31 cellular contexts compared by ENCODE assay signal in the genomic region with DNA sequence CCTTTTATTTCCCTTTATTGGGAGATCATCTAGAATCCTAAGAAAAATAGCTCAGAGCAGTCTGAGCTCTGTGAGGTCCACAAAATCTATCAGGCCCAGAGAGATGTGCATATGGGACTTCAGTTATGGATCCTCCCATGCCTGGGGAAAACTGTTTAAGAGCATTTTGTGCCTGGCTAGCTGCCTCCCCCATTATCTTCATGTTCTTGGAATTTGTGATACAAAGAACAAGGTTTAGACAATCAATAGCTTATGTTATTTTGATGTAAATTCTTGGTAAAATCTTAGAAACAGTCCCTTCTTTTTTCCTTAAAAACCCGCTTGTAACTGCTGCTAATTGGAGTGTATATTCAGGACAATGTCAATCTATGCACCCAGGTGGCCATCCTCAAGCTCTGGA.
"Had no signal": no experiment of that assay in that cellular context is flagged by ENCODE, and none has a peak within 500 bp of the region (broad histone marks: within the 10 kb centered on the region; RNA-seq: fewer than 3 reads in every experiment).

No MANE protein-coding gene starts in this region.

- H3K9me3 Mint-ChIP-seq: activated T-cell treated with anti-CD3 and anti-CD28 coated beads, Interleukin-2, amount 50 U/mL, for 72 hours; brain; nephron; stimulated activated effector memory CD8-positive, alpha-beta T cell treated with anti-CD3 and anti-CD28 coated beads, Interleukin-12 subunit alpha, Interleukin-12 subunit beta, amount 100 ng/mL, for 72 hours had no signal

- DNase-seq: activated CD4-positive, CD25-positive, alpha-beta regulatory T cell treated with anti-CD3 and anti-CD28 coated beads, Interleukin-2, amount 50 U/mL, for 72 hours; activated naive CD4-positive, alpha-beta T cell treated with Interleukin-2 at 50 U/mL for 16 hours; activated T-cell treated with anti-CD3 and anti-CD28 coated beads for 4 hours; activated T-cell treated with anti-CD3 and anti-CD28 coated beads, Interleukin-2, amount 50 U/mL, for 72 hours; dorsolateral prefrontal cortex; effector memory CD4-positive, alpha-beta T cell; erythroblast; gastrocnemius medialis; glutamatergic neuron; islet precursor cell; left ventricle myocardium inferior; mucosa of descending colon; pancreas; retina; stimulated activated CD4-positive, alpha-beta T cell treated with anti-CD3 and anti-CD28 coated beads, Interleukin-4, amount 100 ng/mL, for 24 hours; T-helper 17 cell; T1000; WERI-Rb-1 had no signal

- H3K4me2 ChIP-seq: hepatocyte had no signal

- H3K9me3 ChIP-seq: ascending aorta, gastrocnemius medialis, left ventricle myocardium inferior, mucosa of descending colon, pancreas, prostate gland, tibial nerve had no signal

- H3K36me3 Mint-ChIP-seq: activated naive CD8-positive, alpha-beta T cell; brain; stimulated activated effector memory CD8-positive, alpha-beta T cell treated with anti-CD3 and anti-CD28 coated beads, Interleukin-12 subunit alpha, Interleukin-12 subunit beta, amount 100 ng/mL, for 72 hours had no signal

- H3K27me3 ChIP-seq: ascending aorta, cardiac muscle cell, dorsolateral prefrontal cortex, gastrocnemius medialis, hepatocyte, pancreas, tibial nerve had no signal

- H3K4me1 ChIP-seq: gastrocnemius medialis, prostate gland had no signal

- H3K27me3 Mint-ChIP-seq: activated naive CD8-positive, alpha-beta T cell; brain had no signal

- H2AFZ ChIP-seq: hepatocyte had no signal

- ATAC-seq: activated T-cell treated with anti-CD3 and anti-CD28 coated beads, Interleukin-2, amount 50 U/mL, for 72 hours; gastrocnemius medialis; mucosa of descending colon; pancreas; sciatic nerve; stimulated activated effector memory CD8-positive, alpha-beta T cell treated with anti-CD3 and anti-CD28 coated beads, Interleukin-12 subunit alpha, Interleukin-12 subunit beta, amount 100 ng/mL, for 72 hours; T-helper 17 cell had no signal

- H3K27ac ChIP-seq: ascending aorta, cardiac muscle cell, coronary artery, dorsolateral prefrontal cortex, gastrocnemius medialis, hepatocyte, left ventricle myocardium inferior, pancreas, prostate gland, skin epidermis, tibial nerve, WERI-Rb-1 had no signal

- H3K36me3 ChIP-seq: ascending aorta, cardiac muscle cell, gastrocnemius medialis, left ventricle myocardium inferior, pancreas, prostate gland, tibial nerve, WERI-Rb-1 had no signal

- H3K4me3 Mint-ChIP-seq: activated naive CD8-positive, alpha-beta T cell; activated T-cell treated with anti-CD3 and anti-CD28 coated beads, Interleukin-2, amount 50 U/mL, for 72 hours; brain; nephron; stimulated activated effector memory CD8-positive, alpha-beta T cell treated with anti-CD3 and anti-CD28 coated beads, Interleukin-12 subunit alpha, Interleukin-12 subunit beta, amount 100 ng/mL, for 72 hours; T-helper 17 cell had no signal

- H3K4me3 ChIP-seq: ascending aorta, cardiac muscle cell, coronary artery, dorsolateral prefrontal cortex, gastrocnemius medialis, hepatocyte, left ventricle myocardium inferior, lung, mucosa of descending colon, pancreas, prostate gland, skin epidermis, tibial nerve had no signal

- H3K27ac Mint-ChIP-seq: activated naive CD8-positive, alpha-beta T cell; activated T-cell treated with anti-CD3 and anti-CD28 coated beads, Interleukin-2, amount 50 U/mL, for 72 hours; brain; nephron; stimulated activated effector memory CD8-positive, alpha-beta T cell treated with anti-CD3 and anti-CD28 coated beads, Interleukin-12 subunit alpha, Interleukin-12 subunit beta, amount 100 ng/mL, for 72 hours; T-helper 17 cell had no signal
